ENCODE assay signal across 25 cellular contexts in genomic region chr5:115336964-115337363, GRCh38.
"Had no signal": no experiment of that assay in that cellular context is flagged by ENCODE, and none has a peak within 500 bp of the region (broad histone marks: within the 10 kb centered on the region; RNA-seq: fewer than 3 reads in every experiment).

No MANE protein-coding gene starts in this region.

- DNase-seq: naive thymus-derived CD4-positive, alpha-beta T cell; natural killer cell; occipital lobe; ovary; right cardiac atrium; small intestine; stimulated activated CD4-positive, alpha-beta T cell treated with anti-CD3 and anti-CD28 coated beads, Interleukin-15, amount 100 ng/mL, for 24 hours; stimulated activated CD4-positive, alpha-beta T cell treated with anti-CD3 and anti-CD28 coated beads, Interleukin-2, amount 100 ng/mL, for 24 hours; stimulated activated CD4-positive, alpha-beta T cell treated with anti-CD3 and anti-CD28 coated beads, Interleukin-2, amount 100 ng/mL, for 48 hours; stimulated activated CD4-positive, alpha-beta T cell treated with anti-CD3 and anti-CD28 coated beads, Interleukin-4, amount 100 ng/mL, for 24 hours; stimulated activated naive B cell treated with anti-CD40 and anti-IgM and Interleukin-4, amounts not matched to agents 10 μg/mL and 1 μg/mL and 100 μg/mL, for 72 hours; stimulated activated naive CD4-positive, alpha-beta T cell treated with Interleukin-2 at 50 U/mL for 16 hours; stomach; thyroid gland; trophoblast cell; upper lobe of left lung had no signal

- H3K27me3 ChIP-seq: neural progenitor cell, ovary, stomach, thyroid gland, tibial nerve, upper lobe of left lung, vagina had no signal

- H3K4me3 ChIP-seq: neural progenitor cell, ovary, prostate gland, stomach, thoracic aorta, thyroid gland, tibial nerve, upper lobe of left lung, vagina had no signal

- ATAC-seq: naive thymus-derived CD4-positive, alpha-beta T cell; natural killer cell; right cardiac atrium; sciatic nerve; stimulated activated effector memory CD8-positive, alpha-beta T cell treated with anti-CD3 and anti-CD28 coated beads, Interleukin-12 subunit alpha, Interleukin-12 subunit beta, amount 100 ng/mL, for 72 hours; stimulated activated naive B cell treated with anti-CD40 and anti-IgM and Interleukin-4, amounts not matched to agents 10 μg/mL and 1 μg/mL and 100 μg/mL, for 72 hours had no signal

- H3K27ac ChIP-seq: neural progenitor cell, ovary, parathyroid adenoma, prostate gland, stomach, thoracic aorta, thyroid gland, tibial nerve, upper lobe of left lung, vagina had no signal

- H3K36me3 ChIP-seq: neural progenitor cell, ovary, prostate gland, stomach, thoracic aorta, thyroid gland, tibial nerve, upper lobe of left lung, vagina had no signal

- H2AFZ ChIP-seq: neural progenitor cell, parathyroid adenoma had no signal

- H3K4me2 ChIP-seq: neural progenitor cell had no signal

- H3K9me3 ChIP-seq: ovary, prostate gland, stomach, thoracic aorta, thyroid gland, tibial nerve, upper lobe of left lung, vagina had no signal

- H3K79me2 ChIP-seq: parathyroid adenoma had no signal

- H3K4me1 ChIP-seq: parathyroid adenoma, prostate gland, stomach, thyroid gland, tibial nerve, upper lobe of left lung, vagina had no signal

- FAIRE-seq: small intestine, urothelium cell line had no signal

- H3K9ac ChIP-seq: neural progenitor cell, parathyroid adenoma had no signal
